8 cellular contexts compared by ENCODE assay signal in the genomic region with DNA sequence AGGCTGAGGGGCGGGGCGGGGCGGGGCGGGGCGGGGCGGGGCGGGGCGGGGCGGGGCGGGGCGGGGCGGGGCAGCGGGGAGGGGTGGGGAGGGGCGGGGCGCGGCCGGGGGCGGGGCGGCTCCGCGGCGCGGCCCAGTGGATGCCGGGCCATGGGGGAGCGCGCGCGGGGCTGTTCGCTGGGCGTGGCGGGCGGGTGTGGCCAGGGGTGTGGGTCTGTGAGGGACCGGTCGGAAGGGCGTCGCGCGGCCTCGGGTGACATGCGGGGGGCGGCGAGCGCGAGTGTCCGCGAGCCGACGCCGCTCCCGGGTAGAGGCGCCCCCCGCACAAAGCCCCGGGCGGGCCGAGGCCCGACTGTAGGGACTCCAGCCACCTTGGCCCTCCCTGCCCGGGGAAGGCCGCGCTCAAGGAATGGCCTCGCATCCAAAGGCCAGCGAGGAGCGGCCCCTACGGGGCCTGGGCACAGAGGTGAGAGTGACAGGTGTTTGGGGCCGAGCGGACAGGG. TPM values are rescaled to one million over a fixed set of nuclear protein-coding genes. Genes with fewer than 3 reads are reported as not detected.
DNase-seq lines count a peak whose midpoint lies in the region; ATAC-seq and TF ChIP-seq lines count a peak whose summit lies in the region.

A gene (plus strand): TSS at position 188 of the 503 bp plus-strand sequence. CDS start 71 bp downstream, at position 259.

- DNase-seq in D341Med (ENCODE audit: low spot score) (peak; percentile 97), GM23248 (no peak), NCI-H2171 treated with DMSO at 0.1 percent for 48 hours (lab: John Stamatoyannopoulos, UW) (peak; percentile 82), heart right ventricle (peak; percentile 85 to 89), renal cortical epithelial cell (ENCODE audit: low read depth) (peak; percentile 3), G401 (ENCODE audit: low spot score) (no peak)

- H3K9me2 ChIP-seq in GM23248 (ENCODE audit: insufficient read depth): no peaks in the 10 kb centered on the region

- peaks cover 23% of the 10 kb centered on the region for H3K9me3 Mint-ChIP-seq in activated naive CD4-positive, alpha-beta T cell treated with anti-CD3 and anti-CD28 coated beads, Interleukin-2, amount 50 U/mL, for 24 hours

- peak within 1 kb of the TSS; percentile 94 for H3K27ac Mint-ChIP-seq in activated naive CD4-positive, alpha-beta T cell treated with anti-CD3 and anti-CD28 coated beads, Interleukin-2, amount 50 U/mL, for 24 hours

- H3K9me3 ChIP-seq in GM23248 (ENCODE audit: low read depth) (no peaks in the 10 kb centered on the region), heart right ventricle (peaks cover 0 to 87% (median 32%) of the 10 kb centered on the region in 11 donors)

- H2AFZ ChIP-seq in GM23248: peak within 1 kb of the TSS; percentile 85

- in situ Hi-C loops in GM23248 (cut with MboI) (no loop called here), G401 (cut with HindIII; ENCODE audit: low sequenced_read_pairs) (no loop called here)

- peaks cover 22% of the 10 kb centered on the region for H3K4me1 Mint-ChIP-seq in activated naive CD4-positive, alpha-beta T cell treated with anti-CD3 and anti-CD28 coated beads, Interleukin-2, amount 50 U/mL, for 24 hours

- H3K4me1 ChIP-seq in GM23248 (ENCODE audit: insufficient read depth): 0 out of 2 replicates have a peak, but pooled peaks cover 4% of the 10 kb centered on the region
- H3K4me1 ChIP-seq in heart right ventricle: peaks cover 0 to 22% (median 14%) of the 10 kb centered on the region in 9 donors

- H3K36me3 ChIP-seq in GM23248 (ENCODE audit: low read depth) (peaks cover 7% of the 10 kb centered on the region; the same call in 1 of the 2 replicates), heart right ventricle (peaks cover 0 to 54% (median 18%) of the 10 kb centered on the region in 9 donors)

- intact Hi-C loops in heart right ventricle (cut with DNase I): loop anchor here in 4 of 10 donors (1.0 to 10.0 kb wide), 7 partner anchors 28 to 146 kb away; a partner anchor contains a TSS

- WGBS in GM23248 (ENCODE audit: low coverage in 1 of 2, low lambda C conversion rate in 2 of 2, missing lambda C conversion rate in 2 of 2), 2 experiments: 2% methylated on average over 35 to 56 of the region's 65 CpGs
- 0 to 1% methylated on average over 36 to 44 of the region's 65 CpGs for WGBS in heart right ventricle, 2 donors

- peaks cover 43% of the 10 kb centered on the region for H3K36me3 Mint-ChIP-seq in activated naive CD4-positive, alpha-beta T cell treated with anti-CD3 and anti-CD28 coated beads, Interleukin-2, amount 50 U/mL, for 24 hours

- H3K9ac ChIP-seq in GM23248: peak within 1 kb of the TSS; percentile 77

- no peaks in the 10 kb centered on the region for H3K27me3 Mint-ChIP-seq in activated naive CD4-positive, alpha-beta T cell treated with anti-CD3 and anti-CD28 coated beads, Interleukin-2, amount 50 U/mL, for 24 hours

- peak within 1 kb of the TSS; percentile 90 for H3K4me2 ChIP-seq in GM23248 (ENCODE audit: unreplicated experiment)

- no peaks in the 10 kb centered on the region for H4K20me1 ChIP-seq in GM23248 (ENCODE audit: insufficient read depth)

- H3K27ac ChIP-seq in GM23248 (peak within 1 kb of the TSS; percentile 76), heart right ventricle (peak within 1 kb of the TSS; percentile 87 to 99 (median 95))

- H3K4me3 ChIP-seq in GM23248 (peak within 1 kb of the TSS; percentile 85), heart right ventricle (peak within 1 kb of the TSS; percentile 59 to 93 (median 78))

- H3K4me3 Mint-ChIP-seq in activated naive CD4-positive, alpha-beta T cell treated with anti-CD3 and anti-CD28 coated beads, Interleukin-2, amount 50 U/mL, for 24 hours: peak within 1 kb of the TSS; percentile 95

- TF ChIP-seq CTCF in heart right ventricle (IDR thresholded peaks at IDR 0.05): no peak

- H3K79me2 ChIP-seq in GM23248 (ENCODE audit: insufficient read depth): peaks cover 38% of the 10 kb centered on the region

- no peaks in the 10 kb centered on the region for H3F3A ChIP-seq in GM23248 (ENCODE audit: insufficient read depth)

- ATAC-seq in heart right ventricle (peak; percentile 22 to 91 (median 80)), HG03469 (IDR thresholded peaks at IDR 0.05; ENCODE audit: unreplicated experiment) (no peak)

- H3K27me3 ChIP-seq in GM23248 (replicated peaks; ENCODE audit: insufficient read depth) (no peaks in the 10 kb centered on the region), heart right ventricle (no peaks in the 10 kb centered on the region)

RNA-seq across cellular contexts. Expression of the gene that starts here (rescaled TPM):
- 5.1 and 5.6 TPM in 2 replicates for total RNA-seq in GM23248 (2014; rRNA removed; shearing (Covaris generic))
- polyA plus RNA-seq in GM23248 (2016; fragmentation: Nextera tagmentation; extraction: Ambion mirVana) (5.8 and 7.1 TPM in 2 replicates), heart right ventricle (1 to 10 TPM; 4.1 to 5.3 TPM)
- total RNA-seq in heart right ventricle (1 to 10 TPM; 5.2 to 9.1 (median 6.7) TPM), renal cortical epithelial cell (8.7 and 10.9 TPM in 2 replicates)
- 3.1 and 4.5 TPM in 2 replicates for total RNA-seq in G401 (2014; rRNA removed; shearing (Covaris generic))

Comparison
In these comparisons a context has a peak if more than half of its experiments do, and no peak if none do; other contexts are left out.
1. DNase-seq: peak in D341Med (single experiment), NCI-H2171 treated with DMSO at 0.1 percent for 48 hours (single experiment), heart right ventricle (2 of 2) and renal cortical epithelial cell (single experiment); none in GM23248 (single experiment) and G401 (single experiment).